Comparison of ENCODE assay signal across 8 cellular contexts in genomic region chr1:145995148-145995851, GRCh38. TPM values are rescaled to one million over a fixed set of nuclear protein-coding genes. Genes with fewer than 3 reads are reported as not detected.
DNase-seq lines count a peak whose midpoint lies in the region; TF ChIP-seq lines count a peak whose summit lies in the region.

No MANE protein-coding gene starts in this region.

- H3K4me3 ChIP-seq in GM12865 (ENCODE audit: low read depth, low read length), result peak overlapping the region; percentile 64
- peak overlapping the region; percentile 72 for H3K4me3 ChIP-seq in SJCRH30
- H3K4me3 ChIP-seq in epithelial cell of proximal tubule (ENCODE audit: low read depth, low read length), result peak overlapping the region; percentile 81
- H3K4me3 ChIP-seq in prostate gland, result peak overlapping the region; percentile 48 to 64

- under 1% methylated on average over 8 of the region's 8 CpGs for WGBS in prostate gland

- H3K27ac ChIP-seq in SJCRH30, result no peak overlapping the region; the same call in 1 of the 2 replicates
- peak overlapping the region; percentile 96 to 97 for H3K27ac ChIP-seq in prostate gland

- H3K27me3 ChIP-seq in SJCRH30 (no peaks in the 10 kb centered on the region), prostate gland (replicated peaks; ENCODE audit: insufficient read depth) (no peaks in the 10 kb centered on the region)

- TF ChIP-seq POLR2A in prostate gland (IDR thresholded peaks at IDR 0.05), result no peak

- no peak for TF ChIP-seq CTCF in GM12865 (IDR thresholded peaks at IDR 0.05; ENCODE audit: insufficient read depth, low read depth, low read length, missing control alignments)
- no peak for TF ChIP-seq CTCF in epithelial cell of proximal tubule (conservative IDR thresholded peaks at IDR 0.05; ENCODE audit: low read depth, low read length)
- TF ChIP-seq CTCF in prostate gland (IDR thresholded peaks at IDR 0.05), result no peak

- H3K4me1 ChIP-seq in SJCRH30 (peaks cover 29% of the 10 kb centered on the region), prostate gland (replicated peaks) (peaks cover 10% of the 10 kb centered on the region)

- intact Hi-C loops in prostate gland (cut with DNase I), result no loop called here

- DNase-seq in GM12865 (ENCODE audit: low read depth) (no peak), SJCRH30 (no peak), epithelial cell of proximal tubule (ENCODE audit: low read depth) (no peak), prostate gland (ENCODE audit: low spot score) (no peak), NCI-H2196 treated with DMSO at 0.1 percent for 48 hours (lab: John Stamatoyannopoulos, UW; ENCODE audit: unreplicated experiment) (no peak), putamen (ENCODE audit: low spot score) (no peak), NCI-H1105 (lab: John Stamatoyannopoulos, UW) (no peak), Ammon's horn (ENCODE audit: low spot score) (no peak)

- no peaks in the 10 kb centered on the region for H3K9me3 ChIP-seq in SJCRH30 (replicated peaks)
- H3K9me3 ChIP-seq in prostate gland, result no peaks in the 10 kb centered on the region

- H3K36me3 ChIP-seq in SJCRH30, result peaks cover 36% of the 10 kb centered on the region
- peaks cover 18 to 25% of the 10 kb centered on the region in 2 donors for H3K36me3 ChIP-seq in prostate gland

RNA-seq across cellular contexts. Expression of gene TXNIP, which starts 1.1 kb away (rescaled TPM):
- 161 and 177 TPM in 2 replicates for total RNA-seq in SJCRH30 (2014; rRNA removed; shearing (Covaris generic))
- total RNA-seq in epithelial cell of proximal tubule (22.1 and 198 TPM in 2 replicates), prostate gland (100 to 1,000 TPM; 618 to 736 TPM)

RNA-seq across cellular contexts. Expression of gene HJV, which starts 26.2 kb away (rescaled TPM):
- 0.10 TPM in 2 replicates for total RNA-seq in SJCRH30 (2014; rRNA removed; shearing (Covaris generic))
- total RNA-seq in epithelial cell of proximal tubule (0.35 TPM in 1 of 2 replicates, not detected in the other), prostate gland (1 to 10 TPM in 1 of 2 donors, not detected in 1; 1.2 TPM)

RNA-seq across cellular contexts. Expression of gene POLR3GL, which starts 30.8 kb away (rescaled TPM):
- 16.7 and 18.4 TPM in 2 replicates for total RNA-seq in SJCRH30 (2014; rRNA removed; shearing (Covaris generic))
- total RNA-seq in epithelial cell of proximal tubule, result 15.6 and 16.1 TPM in 2 replicates
- 10 to 100 TPM; 20.3 to 23.2 TPM for total RNA-seq in prostate gland

RNA-seq across cellular contexts. Expression of gene ANKRD34A, which starts 30.9 kb away (rescaled TPM):
- total RNA-seq in SJCRH30 (2014; rRNA removed; shearing (Covaris generic)), result 0.69 and 0.84 TPM in 2 replicates
- total RNA-seq in epithelial cell of proximal tubule (0.06 and 0.14 TPM in 2 replicates), prostate gland (1 to 10 TPM; 1.6 to 2.4 TPM)

RNA-seq across cellular contexts. Expression of gene LIX1L, which starts 37.5 kb away (rescaled TPM):
- total RNA-seq in SJCRH30 (2014; rRNA removed; shearing (Covaris generic)), result 33.4 and 35.6 TPM in 2 replicates
- total RNA-seq in epithelial cell of proximal tubule, result 22.3 and 32.5 TPM in 2 replicates
- total RNA-seq in prostate gland, result 10 to 100 TPM; 30.0 to 31.8 TPM
